9 cellular contexts compared by ENCODE assay signal in genomic region chr1:225654277-225654597, GRCh38. TPM values are rescaled to one million over a fixed set of nuclear protein-coding genes. Genes with fewer than 3 reads are reported as not detected.
DNase-seq lines count a peak whose midpoint lies in the region; ATAC-seq, FAIRE-seq and TF ChIP-seq lines count a peak whose summit lies in the region.
"Had no signal": no experiment of that assay in that cellular context is flagged by ENCODE, and none has a peak within 500 bp of the region (broad histone marks: within the 10 kb centered on the region; RNA-seq: fewer than 3 reads in every experiment).

No MANE protein-coding gene starts in this region.

- no peak overlapping the region for H3K14ac ChIP-seq in H1 (ENCODE audit: insufficient read length)

- H3K9me3 ChIP-seq in CD4-positive, alpha-beta T cell (ENCODE audit: control insufficient read depth, low read length), result no peaks in the 10 kb centered on the region
- H3K9me3 ChIP-seq in H1 (ENCODE audit: insufficient read depth in 2 of 2, low read depth in 1 of 2, low read length in 1 of 2), result no peaks in the 10 kb centered on the region
- no peaks in the 10 kb centered on the region for H3K9me3 ChIP-seq in neuron (ENCODE audit: low read length)

- H3K18ac ChIP-seq in H1 (ENCODE audit: extremely low read depth, low read length), result no peak overlapping the region

- H2BK15ac ChIP-seq in H1 (ENCODE audit: low read length), result no peak overlapping the region

- H3K4me3 Mint-ChIP-seq in CD4-positive, alpha-beta T cell, result peak overlapping the region; percentile 83

- no peak for TF ChIP-seq RAD21 in H1 (IDR thresholded peaks at IDR 0.05 in 1 of 2, conservative IDR thresholded peaks at IDR 0.05 in 1 of 2; ENCODE audit: low read depth in 2 of 2, low read length in 2 of 2)

- H3K4me1 Mint-ChIP-seq in CD4-positive, alpha-beta T cell (ENCODE audit: low read depth), result peaks cover 15% of the 10 kb centered on the region

- POLR2A ChIA-PET in CD4-positive, alpha-beta T cell (lab: Charles Lee), result interaction anchor here (0.9 to 1.6 kb wide), 2 partner anchors 124 to 270 kb away, joined by 4 to 5 read pairs; partner anchors contain the start of genes PYCR2 and SRP9
- POLR2A ChIA-PET in H1 (lab: Charles Lee; ENCODE audit: partially characterized antibody), result interaction anchor here (0.7 to 4.4 kb wide), 16 partner anchors 10 to 297 kb away, joined by 3 to 20 read pairs (median 5); partner anchors contain the start of gene SRP9

- no peak overlapping the region for H3K23ac ChIP-seq in H1 (ENCODE audit: insufficient read length)

- no peak overlapping the region for H4K91ac ChIP-seq in H1 (replicated peaks; ENCODE audit: insufficient read length, low read length)

- no peak overlapping the region for H3K9ac ChIP-seq in H1 (replicated peaks in 1 of 4; ENCODE audit: extremely low read depth in 1 of 4, low read depth in 3 of 4, low read length in 3 of 4)

- H2BK5ac ChIP-seq in H1 (ENCODE audit: low read depth, low read length), result no peak overlapping the region

- no peak overlapping the region for H4K8ac ChIP-seq in H1 (ENCODE audit: extremely low read depth, insufficient read depth, low read length)

- no peaks in the 10 kb centered on the region for H3K9me3 Mint-ChIP-seq in CD4-positive, alpha-beta T cell
- H3K9me3 Mint-ChIP-seq: dendritic cell treated with granulocyte-macrophage colony-stimulating factor and Interleukin-4, amounts not matched to agents 40 ng/mL and 50 ng/mL, for 4 days had no signal

- peaks cover 30% of the 10 kb centered on the region for H3K27me3 ChIP-seq in CD4-positive, alpha-beta T cell (ENCODE audit: control insufficient read depth, insufficient read depth, low read length)
- H3K27me3 ChIP-seq in H1 (replicated peaks in 1 of 4; ENCODE audit: control insufficient read depth in 3 of 4, extremely low read depth in 1 of 4, insufficient read depth in 3 of 4, low read length in 3 of 4) (no peaks in the 10 kb centered on the region), neuron (ENCODE audit: insufficient read depth, low read length) (no peaks in the 10 kb centered on the region)

- ATAC-seq in CD4-positive, alpha-beta T cell (ENCODE audit: poor library complexity), result no peak
- ATAC-seq in HG02840 (IDR thresholded peaks at IDR 0.05; ENCODE audit: low FRiP score, unreplicated experiment) (no peak), HG02870 (IDR thresholded peaks at IDR 0.05; ENCODE audit: unreplicated experiment) (no peak), GM19395 (IDR thresholded peaks at IDR 0.05; ENCODE audit: unreplicated experiment) (no peak)

- H3K27ac ChIP-seq in CD4-positive, alpha-beta T cell (ENCODE audit: low read depth, low read length), result no peak overlapping the region
- no peak overlapping the region for H3K27ac ChIP-seq in H1 (ENCODE audit: low read depth, low read length)

- H3K27me3 Mint-ChIP-seq in CD4-positive, alpha-beta T cell, result peaks cover 35% of the 10 kb centered on the region

- no peak for TF ChIP-seq EP300 in H1 (IDR thresholded peaks at IDR 0.05; ENCODE audit: borderline replicate concordance in 1 of 2, low read depth in 2 of 2, low read length in 2 of 2)

- no peaks in the 10 kb centered on the region; the same call in 1 of the 2 replicates for H3K23me2 ChIP-seq in H1 (ENCODE audit: low read depth, low read length)

- peaks cover 22 to 32% of the 10 kb centered on the region in 2 experiments; a peak in 3 of 4 replicates for H3K79me2 ChIP-seq in H1 (ENCODE audit: control insufficient read depth in 1 of 2, insufficient read depth in 2 of 2, low read length in 2 of 2)

- peak overlapping the region; percentile 74 to 84 for H3K4me2 ChIP-seq in H1 (ENCODE audit: insufficient read depth in 1 of 2, low read depth in 2 of 2, low read length in 2 of 2)

- H3K4me3 ChIP-seq in NB4 (ENCODE audit: low read depth, low read length) (peak overlapping the region; percentile 51), H1 (ENCODE audit: extremely low read depth in 1 of 4, insufficient read depth in 2 of 4, low read depth in 3 of 4, low read length in 4 of 4) (peak overlapping the region; percentile 80 to 100 (median 89)), neuron (ENCODE audit: low read length) (peak overlapping the region; percentile 98)

- H3K36me3 ChIP-seq in H1 (ENCODE audit: control insufficient read depth in 2 of 4, insufficient read depth in 4 of 4, low read length in 3 of 4), result no peaks in the 10 kb centered on the region; a peak in 1 of 8 replicates
- H3K36me3 ChIP-seq in neuron (ENCODE audit: insufficient read depth, low read length), result no peaks in the 10 kb centered on the region

- WGBS in H1 (ENCODE audit: extremely low coverage in 1 of 2, insufficient coverage in 1 of 2, insufficient read length in 1 of 2, insufficient replicate concordance in 2 of 2, low coverage in 1 of 2, low lambda C conversion rate in 2 of 2, missing lambda C conversion rate in 1 of 2), 2 experiments, result 54% methylated on average over 4 of the region's 4 CpGs; no CpG with 5 or more reads in 1 of the 2 experiments

- no peaks in the 10 kb centered on the region for H3K79me1 ChIP-seq in H1 (ENCODE audit: low read depth, low read length)

- H3K4me1 ChIP-seq in H1 (replicated peaks in 1 of 4; ENCODE audit: control insufficient read depth in 3 of 4, insufficient read depth in 4 of 4, low read length in 3 of 4) (peaks cover 0 to 3% (median 0%) of the 10 kb centered on the region in 4 experiments; a peak in 2 of 7 replicates), neuron (ENCODE audit: insufficient read depth, low read length) (peaks cover 20% of the 10 kb centered on the region)

- no peak overlapping the region for H3K56ac ChIP-seq in H1 (replicated peaks; ENCODE audit: insufficient read length, low read depth, low read length)

- H2AK5ac ChIP-seq in H1 (ENCODE audit: low read depth, low read length), result no peak overlapping the region

- H4K20me1 ChIP-seq in H1 (replicated peaks in 1 of 2; ENCODE audit: control insufficient read depth in 1 of 2, insufficient read depth in 2 of 2, low read length in 2 of 2), result peaks cover 3 to 8% of the 10 kb centered on the region in 2 experiments

- H2BK120ac ChIP-seq in H1 (replicated peaks; ENCODE audit: low read depth, low read length), result no peak overlapping the region

- TF ChIP-seq CTCF in CD4-positive, alpha-beta T cell (IDR thresholded peaks at IDR 0.05), result no peak
- TF ChIP-seq CTCF in NB4 (IDR thresholded peaks at IDR 0.05; ENCODE audit: low read depth, low read length) (no peak), H1 (IDR thresholded peaks at IDR 0.05; ENCODE audit: control extremely low read depth in 1 of 3, insufficient read depth in 1 of 3, low read depth in 1 of 3, low read length in 3 of 3) (no peak)

- no peak overlapping the region for H2BK20ac ChIP-seq in H1 (ENCODE audit: low read length)

- no peak overlapping the region for H2BK12ac ChIP-seq in H1 (ENCODE audit: low read depth, low read length)

- no peak overlapping the region for H3K27ac Mint-ChIP-seq in CD4-positive, alpha-beta T cell
- H3K27ac Mint-ChIP-seq: dendritic cell treated with granulocyte-macrophage colony-stimulating factor and Interleukin-4, amounts not matched to agents 40 ng/mL and 50 ng/mL, for 4 days had no signal

- CTCF ChIA-PET in CD4-positive, alpha-beta T cell (lab: Charles Lee), result no interaction called here
- CTCF ChIA-PET in H1 (lab: Charles Lee; ENCODE audit: partially characterized antibody), result interaction anchor here (1.3 to 5.6 kb wide), 14 partner anchors 10 to 179 kb away, joined by 3 to 43 read pairs (median 6); no protein-coding TSS in a partner anchor

- no peak overlapping the region for H3K4ac ChIP-seq in H1 (replicated peaks; ENCODE audit: insufficient read length, low read depth, low read length)

- TF ChIP-seq POLR2A in NB4 (IDR thresholded peaks at IDR 0.05; ENCODE audit: extremely low read depth, insufficient read length), result no peak
- TF ChIP-seq POLR2A in H1 (IDR thresholded peaks at IDR 0.05; ENCODE audit: control extremely low read depth in 1 of 2, low read depth in 2 of 2, low read length in 2 of 2), result no peak

- no peak overlapping the region for H2AFZ ChIP-seq in H1 (ENCODE audit: low read length)
- H2AFZ ChIP-seq in neuron (ENCODE audit: low read depth, low read length), result no peak overlapping the region

- peak overlapping the region; percentile 34 for H4K5ac ChIP-seq in H1 (ENCODE audit: insufficient read length, low read depth, low read length)

- intact Hi-C loops in CD4-positive, alpha-beta T cell (cut with DNase I, micrococcal nuclease), result no loop called here

- no peak for FAIRE-seq in H1 (lab: Jason Lieb, UNC)

- DNase-seq in CD4-positive, alpha-beta T cell, result no peak
- DNase-seq in NB4 (ENCODE audit: low read depth) (no peak), H1 (ENCODE audit: low read depth in 1 of 2, low spot score in 2 of 2) (no peak), NCI-H510A treated with DMSO at 0.1 percent for 48 hours (lab: John Stamatoyannopoulos, UW) (no peak)

- no peaks in the 10 kb centered on the region for H3K36me3 Mint-ChIP-seq in CD4-positive, alpha-beta T cell (ENCODE audit: low read depth)

TF ChIP-seq in H1, 55 proteins besides CTCF, POLR2A, EP300 and RAD21:
- TF ChIP-seq SP2 (IDR thresholded peaks at IDR 0.05; ENCODE audit: low read length) (no peak), YY1 (IDR thresholded peaks at IDR 0.05; ENCODE audit: low read depth, low read length) (peak; percentile 43; the same call in 1 of the 2 replicates)

RNA-seq across cellular contexts. Expression of gene ENAH, which starts 1.3 kb away (rescaled TPM):
- not detected for total RNA-seq in CD4-positive, alpha-beta T cell
- total RNA-seq in H1 (2021; fragmentation: NEBNext Ultra II Directional; extraction: Animal tissue kit (Norgen Biotek cat#: 25700)), result 318 and 335 TPM in 2 replicates
- 33.1 and 39.1 TPM in 2 replicates for polyA plus RNA-seq in H1 (2011; rRNA removed)
- polyA plus RNA-seq in H1 (2011; cell fraction: cytosol; rRNA removed), result 81.1 TPM
- polyA plus RNA-seq in H1 (2011; cell fraction: nucleus; rRNA removed), result 80.2 TPM
- polyA plus RNA-seq in H1 (2012, experiment 1 of 2), result 133 to 180 TPM (median 159 TPM) in 4 replicates
- polyA plus RNA-seq in H1 (2012, experiment 2 of 2), result 7.6 TPM
- polyA plus RNA-seq in H1 (2013, experiment 1 of 2), result 182 TPM
- 183 TPM for polyA plus RNA-seq in H1 (2013, experiment 2 of 2)
- 343 and 463 TPM in 2 replicates for polyA minus RNA-seq in H1 (2011; rRNA and poly(A)+ RNA removed)
- 96.7 TPM for polyA minus RNA-seq in H1 (2011; cell fraction: cytosol; rRNA and poly(A)+ RNA removed)
- polyA minus RNA-seq in H1 (2011; cell fraction: nucleus; rRNA and poly(A)+ RNA removed), result 136 TPM

Comparison
In these comparisons a context has a peak if more than half of its experiments do, and no peak if none do; other contexts are left out.
1. RNA of gene ENAH, which starts 1.3 kb away (total RNA-seq): 318 to 335 TPM in H1; not detected in CD4-positive, alpha-beta T cell; every median in the first group is over 100 times any median in the second.
2. Peak in every context shown above with its lines, with median percentiles within 50 percentile points of each other: H3K4me3 ChIP-seq.